In genomic region chr4:107265859-107266258, GRCh38 we compare ENCODE assay signal across 18 cellular contexts.
"Had no signal": no experiment of that assay in that cellular context is flagged by ENCODE, and none has a peak within 500 bp of the region (broad histone marks: within the 10 kb centered on the region; RNA-seq: fewer than 3 reads in every experiment).

No MANE protein-coding gene starts in this region.

- H3K4me3 ChIP-seq: lower lobe of right lung, sigmoid colon, spleen, stomach, testis, upper lobe of left lung had no signal

- DNase-seq: activated CD4-positive, alpha-beta T cell treated with anti-CD3 and anti-CD28 coated beads, Interleukin-2, amount 10 ng/mL, durations not matched to agents 7 days and 5 days; activated CD4-positive, CD25-positive, alpha-beta regulatory T cell; activated CD8-positive, alpha-beta memory T cell treated with anti-CD3 and anti-CD28 coated beads, Interleukin-2, amount 50 U/mL, for 48 hours; activated gamma-delta T cell treated with Interleukin-2 at 50 U/mL for 16 hours; activated T-cell treated with anti-CD3 and anti-CD28 coated beads, Interleukin-2, amount 50 U/mL, for 72 hours; amniotic stem cell; caudate nucleus; erythroblast; left colon; lower lobe of right lung; nephron progenitor cell; occipital lobe; sigmoid colon; spleen; stimulated activated CD4-positive, alpha-beta T cell treated with anti-CD3 and anti-CD28 coated beads, Interleukin-1b, Interleukin-23, amount 100 ng/mL, for 48 hours; stomach; testis; upper lobe of left lung had no signal
